Comparison of ENCODE assay signal across 16 cellular contexts in the genomic region with DNA sequence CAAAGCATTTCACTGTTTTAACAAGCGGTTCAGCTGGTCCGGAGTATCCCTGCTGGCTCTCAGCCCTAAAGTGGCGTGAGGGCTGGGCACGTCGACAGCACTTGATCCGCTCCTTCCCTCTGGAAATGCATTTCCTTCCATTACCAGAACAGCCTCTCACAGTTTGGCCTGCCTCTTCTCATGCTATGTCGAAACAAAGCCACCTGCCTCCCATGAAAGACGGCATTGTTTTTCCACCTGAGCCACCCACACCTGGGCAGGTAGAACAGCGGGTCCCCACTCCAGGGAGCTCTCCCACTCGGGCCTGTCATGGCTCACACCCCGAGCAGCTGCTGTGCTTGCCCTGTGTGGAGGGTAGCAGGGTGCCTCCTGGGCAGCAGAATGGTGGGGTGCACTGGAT.
DNase-seq lines count a peak whose midpoint lies in the region; ATAC-seq and TF ChIP-seq lines count a peak whose summit lies in the region.
"Had no signal": no experiment of that assay in that cellular context is flagged by ENCODE, and none has a peak within 500 bp of the region (broad histone marks: within the 10 kb centered on the region; RNA-seq: fewer than 3 reads in every experiment).

No MANE protein-coding gene starts in this region.

- H3K23ac ChIP-seq in neuronal stem cell (ENCODE audit: low read depth, low read length, poor library complexity): no peak overlapping the region

- no peak overlapping the region for H3K4ac ChIP-seq in neuronal stem cell (ENCODE audit: low read length)

- no CpG with 5 or more reads among the region's 11 CpGs for WGBS in neuronal stem cell (ENCODE audit: extremely low coverage in 2 of 2, insufficient read length in 2 of 2, insufficient replicate concordance in 1 of 2), 2 donors

- no peaks in the 10 kb centered on the region for H3K79me2 ChIP-seq in GM23338 (replicated peaks; ENCODE audit: insufficient read depth)

- no peak for DNase-seq in GM23338 (ENCODE audit: low spot score)
- DNase-seq in NCI-H146 (lab: John Stamatoyannopoulos, UW): peak; percentile 68
- DNase-seq in SW480 (ENCODE audit: low spot score): peak; percentile 79
- DNase-seq in neuronal stem cell (ENCODE audit: low spot score): no peak
- no peak for DNase-seq in D341Med (ENCODE audit: low spot score)
- DNase-seq in nephron progenitor cell: no peak
- no peak for DNase-seq in natural killer cell
- DNase-seq: activated CD8-positive, alpha-beta T cell treated with anti-CD3 and anti-CD28 coated beads for 36 hours; KG1; naive B cell; NCI-H1048; psoas muscle; tibial artery had no signal

- H3K36me3 Mint-ChIP-seq in GM23338 (ENCODE audit: low read depth) (no peaks in the 10 kb centered on the region), nephron progenitor cell (ENCODE audit: low read depth) (no peaks in the 10 kb centered on the region), natural killer cell (no peaks in the 10 kb centered on the region)

- H3K4me1 ChIP-seq in GM23338 (ENCODE audit: insufficient read depth) (0 out of 2 replicates have a peak, but pooled peaks cover 3% of the 10 kb centered on the region), neuronal stem cell (ENCODE audit: control insufficient read depth in 2 of 2, insufficient read depth in 1 of 2, low read depth in 1 of 2, low read length in 2 of 2) (peaks cover 0 to 3% of the 10 kb centered on the region in 2 donors)
- H3K4me1 ChIP-seq: tibial artery had no signal

- H3K4me3 Mint-ChIP-seq in GM23338 (no peak overlapping the region), nephron progenitor cell (no peak overlapping the region), natural killer cell (no peak overlapping the region)
- H3K4me3 Mint-ChIP-seq: activated CD8-positive, alpha-beta T cell treated with anti-CD3 and anti-CD28 coated beads for 36 hours; B cell; naive B cell had no signal

- TF ChIP-seq CTCF in GM23338 (conservative IDR thresholded peaks at IDR 0.05; ENCODE audit: low read depth in 2 of 2): no peak
- TF ChIP-seq CTCF in nephron progenitor cell (IDR thresholded peaks at IDR 0.05): no peak
- no peak for TF ChIP-seq CTCF in natural killer cell (IDR thresholded peaks at IDR 0.05)

- no peaks in the 10 kb centered on the region for H3F3A ChIP-seq in GM23338 (replicated peaks; ENCODE audit: low read depth)

- H3K4me2 ChIP-seq in GM23338 (no peak overlapping the region), neuronal stem cell (ENCODE audit: insufficient read depth, low read length, poor library complexity, severe bottlenecking) (no peak overlapping the region)

- no peak overlapping the region for H4K91ac ChIP-seq in neuronal stem cell (ENCODE audit: low read depth, low read length, poor library complexity)

- no peak overlapping the region for H3K27ac ChIP-seq in GM23338 (ENCODE audit: low read depth)
- H3K27ac ChIP-seq in neuronal stem cell (replicated peaks; ENCODE audit: low read length): no peak overlapping the region
- H3K27ac ChIP-seq: psoas muscle, tibial artery, VCaP had no signal

- peak overlapping the region; percentile 23; the same call in 1 of the 2 replicates for H2AFZ ChIP-seq in GM23338
- H2AFZ ChIP-seq in neuronal stem cell (ENCODE audit: low read length): no peak overlapping the region

- ATAC-seq in GM23338 (peak; percentile 43), HG03139 (IDR thresholded peaks at IDR 0.05; ENCODE audit: unreplicated experiment) (no peak), natural killer cell (no peak)
- ATAC-seq: activated CD8-positive, alpha-beta T cell treated with anti-CD3 and anti-CD28 coated beads for 36 hours; psoas muscle had no signal

- peaks cover 0 to 4% of the 10 kb centered on the region in 2 donors for H3K9me3 ChIP-seq in neuronal stem cell (replicated peaks in 1 of 2; ENCODE audit: control insufficient read depth in 2 of 2, insufficient read depth in 1 of 2, low read depth in 1 of 2, low read length in 2 of 2)
- H3K9me3 ChIP-seq: psoas muscle, tibial artery had no signal

- no peaks in the 10 kb centered on the region for H3K79me1 ChIP-seq in neuronal stem cell (ENCODE audit: low read depth, low read length)

- H4K20me1 ChIP-seq in GM23338 (replicated peaks; ENCODE audit: insufficient read depth): no peaks in the 10 kb centered on the region

- H2BK5ac ChIP-seq in neuronal stem cell (ENCODE audit: low read length): no peak overlapping the region

- H3K9ac ChIP-seq in neuronal stem cell (ENCODE audit: low read depth, low read length, poor library complexity): no peak overlapping the region

- peak overlapping the region; percentile 65 for H3K18ac ChIP-seq in neuronal stem cell (ENCODE audit: low read length)

- H3K4me1 Mint-ChIP-seq in GM23338: peaks cover 23% of the 10 kb centered on the region
- H3K4me1 Mint-ChIP-seq in nephron progenitor cell: peaks cover 27% of the 10 kb centered on the region
- H3K4me1 Mint-ChIP-seq in natural killer cell: no peaks in the 10 kb centered on the region

- intact Hi-C loops in natural killer cell (cut with micrococcal nuclease): no loop called here

- H2BK12ac ChIP-seq in neuronal stem cell (ENCODE audit: low read length): no peak overlapping the region

- H2BK120ac ChIP-seq in neuronal stem cell (ENCODE audit: low read depth, low read length): no peak overlapping the region

- no peak overlapping the region for H2BK15ac ChIP-seq in neuronal stem cell (ENCODE audit: low read length)

- H3K14ac ChIP-seq in neuronal stem cell (ENCODE audit: low read length): no peak overlapping the region

- H3K9me3 Mint-ChIP-seq in GM23338 (no peaks in the 10 kb centered on the region), nephron progenitor cell (peaks cover 11% of the 10 kb centered on the region), natural killer cell (no peaks in the 10 kb centered on the region)
- H3K9me3 Mint-ChIP-seq: activated CD8-positive, alpha-beta T cell treated with anti-CD3 and anti-CD28 coated beads for 36 hours had no signal

- H3K27ac Mint-ChIP-seq in GM23338 (no peak overlapping the region), nephron progenitor cell (no peak overlapping the region), natural killer cell (no peak overlapping the region)
- H3K27ac Mint-ChIP-seq: activated CD8-positive, alpha-beta T cell treated with anti-CD3 and anti-CD28 coated beads for 36 hours; B cell; naive B cell had no signal

- peak overlapping the region; percentile 33 for H2AK5ac ChIP-seq in neuronal stem cell (ENCODE audit: low read depth, low read length)

- H3K27me3 ChIP-seq in GM23338 (ENCODE audit: insufficient read depth): no peaks in the 10 kb centered on the region
- H3K27me3 ChIP-seq in neuronal stem cell (ENCODE audit: control insufficient read depth in 3 of 3, insufficient read depth in 3 of 3, low read depth in 1 of 3, low read length in 3 of 3): peaks cover 0 to 18% (median 0%) of the 10 kb centered on the region in 3 experiments
- H3K27me3 ChIP-seq: tibial artery had no signal

- no peak overlapping the region for H4K8ac ChIP-seq in neuronal stem cell (ENCODE audit: low read depth, low read length)

- H3K9me2 ChIP-seq in GM23338 (ENCODE audit: insufficient read depth): no peaks in the 10 kb centered on the region; the same call in 1 of the 2 replicates

- H3K27me3 Mint-ChIP-seq in GM23338 (ENCODE audit: insufficient read depth, low read depth, poor library complexity) (peaks cover 2% of the 10 kb centered on the region), nephron progenitor cell (ENCODE audit: low read depth, poor library complexity) (peaks cover 11% of the 10 kb centered on the region), natural killer cell (ENCODE audit: low read depth in 2 of 2) (no peaks in the 10 kb centered on the region)
- H3K27me3 Mint-ChIP-seq: activated CD8-positive, alpha-beta T cell treated with anti-CD3 and anti-CD28 coated beads for 36 hours had no signal

- H3K4me3 ChIP-seq in GM23338 (no peak overlapping the region), neuronal stem cell (ENCODE audit: low read length in 2 of 2) (no peak overlapping the region)
- H3K4me3 ChIP-seq: psoas muscle, tibial artery had no signal

- H3K36me3 ChIP-seq in GM23338 (ENCODE audit: insufficient read depth): no peaks in the 10 kb centered on the region
- H3K36me3 ChIP-seq in neuronal stem cell (replicated peaks in 1 of 2; ENCODE audit: control insufficient read depth in 2 of 2, insufficient read depth in 2 of 2, low read length in 2 of 2): no peaks in the 10 kb centered on the region
- H3K36me3 ChIP-seq: tibial artery had no signal

TF ChIP-seq in GM23338, 12 proteins besides CTCF, POLR2A, EP300 and RAD21 (continues in another document):
- TF ChIP-seq ETS1 (IDR thresholded peaks at IDR 0.05) (no peak), STAT1 (IDR thresholded peaks at IDR 0.05; ENCODE audit: unreplicated experiment) (no peak), ZNF114 (CRISPR knock-in tag; IDR thresholded peaks at IDR 0.05) (no peak)

Comparison
In these comparisons a context has a peak if more than half of its experiments do, and no peak if none do; other contexts are left out.
1. DNase-seq: peak in NCI-H146 (single experiment) and SW480 (single experiment); none in GM23338 (single experiment), neuronal stem cell (single experiment), D341Med (single experiment), nephron progenitor cell (single experiment) and natural killer cell (single experiment).